In genomic region chr3:40877651-40878463, GRCh38 we compare ENCODE assay signal across 10 cellular contexts.
DNase-seq lines count a peak whose midpoint lies in the region; ATAC-seq, FAIRE-seq and TF ChIP-seq lines count a peak whose summit lies in the region.
"Had no signal": no experiment of that assay in that cellular context is flagged by ENCODE, and none has a peak within 500 bp of the region (broad histone marks: within the 10 kb centered on the region; RNA-seq: fewer than 3 reads in every experiment).

No MANE protein-coding gene starts in this region.

- ATAC-seq in pancreas (peak; percentile 90 to 95 (median 94)), GM19324 (IDR thresholded peaks at IDR 0.05; ENCODE audit: low FRiP score, unreplicated experiment) (no peak)
- no peak for ATAC-seq in stimulated activated naive CD8-positive, alpha-beta T cell treated with anti-CD3 and anti-CD28 coated beads, Interleukin-15, Interleukin-2, amounts not matched to agents 100 U/mL and 50 U/mL, for 24 hours

- H3K9me3 ChIP-seq in left ventricle myocardium inferior (replicated peaks) (peaks cover 8% of the 10 kb centered on the region), pancreas (no peaks in the 10 kb centered on the region)

- peaks cover 2% of the 10 kb centered on the region for H3K9me3 Mint-ChIP-seq in Calu3 (ENCODE audit: low read depth, unreplicated experiment)
- H3K9me3 Mint-ChIP-seq: central memory CD8-positive, alpha-beta T cell had no signal

- no peaks in the 10 kb centered on the region for H3K4me1 Mint-ChIP-seq in Calu3 (ENCODE audit: low read depth, unreplicated experiment)
- H3K4me1 Mint-ChIP-seq: central memory CD8-positive, alpha-beta T cell had no signal

- H3K27me3 Mint-ChIP-seq in Calu3 (ENCODE audit: unreplicated experiment) = no peaks in the 10 kb centered on the region

- no peak for TF ChIP-seq CTCF in 22Rv1 (IDR thresholded peaks at IDR 0.05)
- no peak for TF ChIP-seq CTCF in left ventricle myocardium inferior (IDR thresholded peaks at IDR 0.05; ENCODE audit: borderline replicate concordance)
- no peak for TF ChIP-seq CTCF in pancreas (IDR thresholded peaks at IDR 0.05)
- TF ChIP-seq CTCF in Calu3 (IDR thresholded peaks at IDR 0.05; ENCODE audit: unreplicated experiment) = no peak

- no peak for FAIRE-seq in pancreas (lab: Jason Lieb, UNC)

- H3K36me3 Mint-ChIP-seq in Calu3 (ENCODE audit: insufficient read depth, unreplicated experiment) = no peaks in the 10 kb centered on the region

- H3K27me3 ChIP-seq in left ventricle myocardium inferior (ENCODE audit: low read depth) = no peaks in the 10 kb centered on the region
- H3K27me3 ChIP-seq in pancreas = no peaks in the 10 kb centered on the region

- H3K27ac ChIP-seq in 22Rv1 (peak overlapping the region; percentile 50), left ventricle myocardium inferior (replicated peaks) (peak overlapping the region; percentile 89), pancreas (peak overlapping the region; percentile 35 to 72 (median 57))

- peaks cover 38% of the 10 kb centered on the region for H3K4me1 ChIP-seq in left ventricle myocardium inferior
- peaks cover 9 to 23% (median 16%) of the 10 kb centered on the region in 3 donors for H3K4me1 ChIP-seq in pancreas

- no peak overlapping the region for H3K4me3 Mint-ChIP-seq in Calu3 (ENCODE audit: low read depth, unreplicated experiment)
- H3K4me3 Mint-ChIP-seq: central memory CD8-positive, alpha-beta T cell had no signal

- WGBS in pancreas, 2 donors = 11 to 12% methylated on average over 11 of the region's 11 CpGs

- intact Hi-C loops in left ventricle myocardium inferior (cut with micrococcal nuclease) = loop anchor here (5.0 to 10.0 kb wide), 3 partner anchors 97 to 324 kb away; no protein-coding TSS in a partner anchor
- intact Hi-C loops in pancreas (cut with DNase I) = no loop called here
- intact Hi-C loops in Calu3 (cut with micrococcal nuclease; ENCODE audit: unreplicated experiment) = no loop called here

- CTCF ChIA-PET in Calu3 (lab: Charles Lee) = no interaction called here

- DNase-seq in brain pericyte (ENCODE audit: low read depth, low spot score) = peak; percentile 22
- peak; percentile 70 for DNase-seq in left ventricle myocardium inferior
- DNase-seq in pancreas = peak; percentile 67 to 90 (median 82)
- DNase-seq in HuH-7.5 (ENCODE audit: low spot score) = no peak
- no peak for DNase-seq in stimulated activated naive CD8-positive, alpha-beta T cell treated with anti-CD3 and anti-CD28 coated beads, Interleukin-15, Interleukin-2, amounts not matched to agents 100 U/mL and 50 U/mL, for 24 hours
- no peak for DNase-seq in Calu3
- DNase-seq: T1000 had no signal

- peak overlapping the region; percentile 24 for H3K4me3 ChIP-seq in left ventricle myocardium inferior
- H3K4me3 ChIP-seq in pancreas = no peak overlapping the region

- no peak overlapping the region for H3K27ac Mint-ChIP-seq in Calu3 (ENCODE audit: unreplicated experiment)

- no peaks in the 10 kb centered on the region for H3K36me3 ChIP-seq in left ventricle myocardium inferior
- no peaks in the 10 kb centered on the region for H3K36me3 ChIP-seq in pancreas

- BruUV-seq in Calu3 (replicated peaks; lab: Mats Ljungman, UMichigan) = no TSS peak

Comparison
In these comparisons a context has a peak if more than half of its experiments do, and no peak if none do; other contexts are left out.
1. DNase-seq: peak in brain pericyte (single experiment), left ventricle myocardium inferior (single experiment) and pancreas (6 of 6); none in HuH-7.5 (single experiment), stimulated activated naive CD8-positive, alpha-beta T cell treated with anti-CD3 and anti-CD28 coated beads, Interleukin-15, Interleukin-2, amounts not matched to agents 100 U/mL and 50 U/mL, for 24 hours (single experiment) and Calu3 (single experiment).
2. ATAC-seq: peak in pancreas (4 of 4); none in GM19324 (single experiment) and stimulated activated naive CD8-positive, alpha-beta T cell treated with anti-CD3 and anti-CD28 coated beads, Interleukin-15, Interleukin-2, amounts not matched to agents 100 U/mL and 50 U/mL, for 24 hours (single experiment).
3. Peak in every context shown above with its lines, with median percentiles within 50 percentile points of each other: H3K27ac ChIP-seq.